ENCODE assay signal across 20 cellular contexts in genomic region chr2:118292991-118293390, GRCh38.
DNase-seq lines count a peak whose midpoint lies in the region; ATAC-seq lines count a peak whose summit lies in the region.
"Had no signal": no experiment of that assay in that cellular context is flagged by ENCODE, and none has a peak within 500 bp of the region (broad histone marks: within the 10 kb centered on the region; RNA-seq: fewer than 3 reads in every experiment).

No MANE protein-coding gene starts in this region.

- intact Hi-C loops in head of caudate nucleus (cut with DNase I): no loop called here

- ATAC-seq in GM19395 (IDR thresholded peaks at IDR 0.05; ENCODE audit: unreplicated experiment): no peak

- peak; percentile 50 for DNase-seq in GM03348 (ENCODE audit: low spot score)
- DNase-seq in astrocyte of the hippocampus (ENCODE audit: low read depth, low spot score): peak; percentile 21
- DNase-seq in fibroblast of the conjunctiva (ENCODE audit: low read depth): peak; percentile 43
- no peak for DNase-seq in islet precursor cell
- DNase-seq in stimulated activated CD4-positive, alpha-beta T cell treated with anti-CD3 and anti-CD28 coated beads, Interleukin-15, amount 100 ng/mL, for 24 hours: no peak
- no peak for DNase-seq in head of caudate nucleus
- DNase-seq: ACHN, DMS53, EL, GF-D8, H7, HFFc6, KG1, NCI-H1092, NCI-H1436, NCI-H1930, NCI-H510A, SIG-M5, SK-N-SH had no signal

Comparison
In these comparisons a context has a peak if more than half of its experiments do, and no peak if none do; other contexts are left out.
1. DNase-seq: peak in GM03348 (single experiment), astrocyte of the hippocampus (single experiment) and fibroblast of the conjunctiva (single experiment); none in islet precursor cell (single experiment), stimulated activated CD4-positive, alpha-beta T cell treated with anti-CD3 and anti-CD28 coated beads, Interleukin-15, amount 100 ng/mL, for 24 hours (single experiment) and head of caudate nucleus (0 of 42).